In genomic region chr17:892958-893357, GRCh38 we compare ENCODE assay signal across 16 cellular contexts.
DNase-seq lines count a peak whose midpoint lies in the region; ATAC-seq, FAIRE-seq and TF ChIP-seq lines count a peak whose summit lies in the region.
"Had no signal": no experiment of that assay in that cellular context is flagged by ENCODE, and none has a peak within 500 bp of the region (broad histone marks: within the 10 kb centered on the region; RNA-seq: fewer than 3 reads in every experiment).

No MANE protein-coding gene starts in this region.

- no peaks in the 10 kb centered on the region for H3K36me3 ChIP-seq in cardiac muscle cell
- H3K36me3 ChIP-seq in heart right ventricle: no peaks in the 10 kb centered on the region
- no peaks in the 10 kb centered on the region for H3K36me3 ChIP-seq in sigmoid colon

- H3K27me3 ChIP-seq in cardiac muscle cell: no peaks in the 10 kb centered on the region
- H3K27me3 ChIP-seq in heart right ventricle: no peaks in the 10 kb centered on the region
- no peaks in the 10 kb centered on the region for H3K27me3 ChIP-seq in sigmoid colon

- TF ChIP-seq CTCF in cardiac muscle cell (IDR thresholded peaks at IDR 0.05; ENCODE audit: low read depth, low read length) (no peak), heart right ventricle (IDR thresholded peaks at IDR 0.05) (no peak), sigmoid colon (IDR thresholded peaks at IDR 0.05) (no peak), D721Med (IDR thresholded peaks at IDR 0.05; ENCODE audit: insufficient read depth, missing control alignments) (no peak)

- no peak for TF ChIP-seq POLR2A in sigmoid colon (IDR thresholded peaks at IDR 0.05)

- H3K4me3 ChIP-seq in cardiac muscle cell: no peak overlapping the region
- no peak overlapping the region for H3K4me3 ChIP-seq in heart right ventricle
- no peak overlapping the region for H3K4me3 ChIP-seq in sigmoid colon

- H3K9me3 ChIP-seq in cardiac muscle cell (ENCODE audit: low read depth) (no peaks in the 10 kb centered on the region), heart right ventricle (no peaks in the 10 kb centered on the region), sigmoid colon (no peaks in the 10 kb centered on the region)

- 87 to 90% methylated on average over 8 of the region's 8 CpGs for WGBS in heart right ventricle, 2 donors
- 82 to 83% methylated on average over 8 of the region's 8 CpGs for WGBS in sigmoid colon, 2 donors

- ATAC-seq in heart right ventricle: no peak
- peak; percentile 36 for ATAC-seq in esophagus mucosa
- no peak for ATAC-seq in HG02885 (IDR thresholded peaks at IDR 0.05; ENCODE audit: poor library complexity, unreplicated experiment)
- ATAC-seq: HepG2 had no signal

- peak overlapping the region; percentile 48 for H3K27ac ChIP-seq in cardiac muscle cell
- no peak overlapping the region for H3K27ac ChIP-seq in heart right ventricle
- peak overlapping the region in 3 of 4 donors; percentile 38 to 55 (median 39) for H3K27ac ChIP-seq in sigmoid colon
- H3K27ac ChIP-seq: 22Rv1 had no signal

- intact Hi-C loops in heart right ventricle (cut with DNase I): no loop called here
- intact Hi-C loops in sigmoid colon (cut with DNase I): no loop called here

- TF ChIP-seq EP300 in sigmoid colon (IDR thresholded peaks at IDR 0.05): no peak

- H3K4me1 ChIP-seq in cardiac muscle cell (ENCODE audit: low read depth) (peaks cover 3% of the 10 kb centered on the region), heart right ventricle (peaks cover 0 to 19% (median 5%) of the 10 kb centered on the region in 9 donors), sigmoid colon (peaks cover 0 to 63% (median 38%) of the 10 kb centered on the region in 4 donors)

- FAIRE-seq in D721Med (lab: Jason Lieb, UNC): no peak
- FAIRE-seq: G401.6, GM12891, HepG2, HTR-8/SVneo had no signal

- DNase-seq in cardiac muscle cell (ENCODE audit: low read depth in 1 of 2, low spot score in 1 of 2): no peak
- DNase-seq in heart right ventricle: no peak
- peak; percentile 62 for DNase-seq in sigmoid colon
- DNase-seq in DMS 273 (lab: John Stamatoyannopoulos, UW; ENCODE audit: unreplicated experiment): no peak
- DNase-seq in D721Med (ENCODE audit: insufficient read length, low spot score): no peak
- DNase-seq: CD4-positive, CD25-positive, alpha-beta regulatory T cell; DMS79; HCEC 1CT; HFFc6 had no signal

Comparison
In these comparisons a context has a peak if more than half of its experiments do, and no peak if none do; other contexts are left out.
1. H3K27ac ChIP-seq: peak in cardiac muscle cell (single experiment) and sigmoid colon (3 of 4); none in heart right ventricle (0 of 10).